9 cellular contexts compared by ENCODE assay signal in the genomic region with DNA sequence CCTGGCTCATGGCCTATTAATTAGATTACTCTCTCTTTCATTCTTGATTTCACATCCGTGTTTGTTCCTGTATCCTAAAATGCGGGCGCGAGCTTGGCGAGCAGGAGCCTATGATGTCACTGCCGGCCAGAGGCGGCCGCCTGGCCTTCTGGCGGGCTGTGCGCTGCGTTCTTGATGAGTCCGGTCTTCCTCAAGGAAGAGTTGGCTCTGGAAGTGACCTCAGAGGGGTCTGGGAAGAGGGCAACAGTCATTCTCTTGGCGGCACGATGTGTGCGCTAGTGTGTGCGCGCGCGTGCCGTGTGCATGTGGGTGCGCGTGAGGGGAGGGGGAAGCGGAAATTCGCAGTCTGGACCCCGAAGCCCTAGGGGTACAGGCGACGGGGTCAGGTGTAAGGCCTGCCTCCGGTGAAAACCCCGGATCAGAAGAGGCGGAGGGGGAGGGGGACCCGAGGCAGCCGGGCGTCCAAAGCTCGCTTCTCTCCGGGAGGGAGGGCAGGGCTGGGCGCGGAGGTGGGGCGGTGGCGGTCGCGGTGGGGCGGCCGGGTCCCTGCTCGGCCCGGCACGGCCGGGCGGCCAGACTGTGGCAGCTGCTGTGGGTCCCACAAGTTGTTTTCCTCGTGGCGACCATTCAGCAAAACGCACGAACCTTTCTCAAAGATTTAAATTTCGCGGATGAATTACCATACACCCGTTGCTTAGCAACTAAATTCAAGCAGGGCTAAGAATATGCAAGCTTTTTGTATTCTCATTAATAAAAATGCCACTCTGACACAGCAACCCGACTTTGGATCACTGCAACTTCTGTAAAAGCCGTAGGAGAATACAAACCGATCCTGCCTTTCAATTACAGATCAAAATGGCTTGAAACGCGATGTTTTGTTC. TPM values are rescaled to one million over a fixed set of nuclear protein-coding genes. Genes with fewer than 3 reads are reported as not detected.
A peak's percentile ranks its signal among the peaks of the same experiment; 100 is the strongest.
DNase-seq lines count a peak whose midpoint lies in the region; ATAC-seq and TF ChIP-seq lines count a peak whose summit lies in the region.
"Had no signal": no experiment of that assay in that cellular context is flagged by ENCODE, and none has a peak within 500 bp of the region (broad histone marks: within the 10 kb centered on the region; RNA-seq: fewer than 3 reads in every experiment).

No MANE protein-coding gene starts in this region.

- H3K27me3 Mint-ChIP-seq in glutamatergic neuron (ENCODE audit: unreplicated experiment): peaks cover 57% of the 10 kb centered on the region
- peaks cover 93% of the 10 kb centered on the region for H3K27me3 Mint-ChIP-seq in progenitor cell of endocrine pancreas

- H3K27ac Mint-ChIP-seq in glutamatergic neuron (ENCODE audit: unreplicated experiment): peak overlapping the region; percentile 67
- peak overlapping the region; percentile 75 for H3K27ac Mint-ChIP-seq in progenitor cell of endocrine pancreas

- in situ Hi-C loops in GM13977 (cut with MboI; ENCODE audit: low pct_unique_long_range_greater_than_20kb, low sequenced_read_pairs, unreplicated experiment): loop anchor here (25.0 kb wide), 1 partner anchor 1700 kb away; no protein-coding TSS in a partner anchor

- no peak for ATAC-seq in HG03442 (IDR thresholded peaks at IDR 0.05; ENCODE audit: unreplicated experiment)

- H3K36me3 Mint-ChIP-seq in glutamatergic neuron (ENCODE audit: unreplicated experiment) (no peaks in the 10 kb centered on the region), progenitor cell of endocrine pancreas (ENCODE audit: insufficient read depth) (no peaks in the 10 kb centered on the region)

- H3K4me1 Mint-ChIP-seq in glutamatergic neuron (ENCODE audit: low read depth, unreplicated experiment): peaks cover 16% of the 10 kb centered on the region
- peaks cover 8% of the 10 kb centered on the region for H3K4me1 Mint-ChIP-seq in progenitor cell of endocrine pancreas (ENCODE audit: low read depth)

- H3K4me3 Mint-ChIP-seq in glutamatergic neuron (ENCODE audit: unreplicated experiment) (peak overlapping the region; percentile 98), progenitor cell of endocrine pancreas (ENCODE audit: low read depth) (peak overlapping the region; percentile 72)

- DNase-seq in GM13977 (ENCODE audit: low spot score) (peak; percentile 37), NCI-H748 treated with DMSO at 0.1 percent for 48 hours (lab: John Stamatoyannopoulos, UW) (peak; percentile 7), glutamatergic neuron (peak; percentile 59), progenitor cell of endocrine pancreas (ENCODE audit: low spot score, unreplicated experiment) (no peak), HuH-7.5 (ENCODE audit: low spot score) (no peak), NCI-H128 (lab: John Stamatoyannopoulos, UW; ENCODE audit: unreplicated experiment) (no peak)
- DNase-seq: NCI-H1048 had no signal

- no peak for TF ChIP-seq CTCF in GM13977 (IDR thresholded peaks at IDR 0.05; ENCODE audit: extremely low read depth, insufficient read depth, missing control alignments)
- TF ChIP-seq CTCF in glutamatergic neuron (IDR thresholded peaks at IDR 0.05; ENCODE audit: partially characterized antibody, unreplicated experiment): no peak
- no peak for TF ChIP-seq CTCF in progenitor cell of endocrine pancreas (IDR thresholded peaks at IDR 0.05; ENCODE audit: unreplicated experiment)

- H3K9me3 Mint-ChIP-seq in glutamatergic neuron (ENCODE audit: unreplicated experiment) (peaks cover 33% of the 10 kb centered on the region), progenitor cell of endocrine pancreas (ENCODE audit: low read depth) (no peaks in the 10 kb centered on the region)

RNA-seq across cellular contexts. Expression of a gene that starts 8.4 kb away (rescaled TPM):
- 0.54 TPM for total RNA-seq in glutamatergic neuron (ENCODE audit: unreplicated experiment)
- total RNA-seq in progenitor cell of endocrine pancreas: not detected in 2 replicates
- total RNA-seq: T-helper 1 cell treated with Interleukin-12 subunit alpha and Interleukin-12 subunit beta and Interleukin-4 antibody, amounts not matched to agents 30 ng/mL and 1 ng/mL, for 36 hours had no signal

Comparison
In these comparisons a context has a peak if more than half of its experiments do, and no peak if none do; other contexts are left out.
1. DNase-seq: peak in GM13977 (single experiment), NCI-H748 treated with DMSO at 0.1 percent for 48 hours (single experiment) and glutamatergic neuron (single experiment); none in progenitor cell of endocrine pancreas (single experiment), HuH-7.5 (single experiment) and NCI-H128 (single experiment).